ENCODE assay signal across 11 cellular contexts in the genomic region with DNA sequence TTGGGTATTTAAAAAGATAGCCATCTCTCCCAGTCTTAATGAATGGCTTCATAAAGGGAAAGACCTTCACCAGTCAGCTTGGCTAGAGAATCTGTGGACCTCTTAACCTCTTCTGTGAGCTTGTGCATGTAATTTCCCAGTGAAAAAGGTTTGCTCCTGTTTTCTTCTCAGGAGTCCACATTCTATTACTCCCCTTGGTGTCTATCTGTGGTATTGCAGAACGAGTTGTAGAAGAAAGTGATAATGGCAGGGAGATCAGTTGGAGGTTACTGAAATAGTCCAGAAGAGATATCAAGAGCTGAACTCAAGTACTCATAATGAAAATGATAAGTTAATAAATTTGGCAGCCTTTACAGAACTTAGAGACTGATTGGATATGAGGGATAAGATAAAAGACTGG. TPM values are rescaled to one million over a fixed set of nuclear protein-coding genes. Genes with fewer than 3 reads are reported as not detected.
DNase-seq lines count a peak whose midpoint lies in the region; ATAC-seq, FAIRE-seq and TF ChIP-seq lines count a peak whose summit lies in the region.
"Had no signal": no experiment of that assay in that cellular context is flagged by ENCODE, and none has a peak within 500 bp of the region (broad histone marks: within the 10 kb centered on the region; RNA-seq: fewer than 3 reads in every experiment).

No MANE protein-coding gene starts in this region.

- TF ChIP-seq RAD21 in A549 (conservative IDR thresholded peaks at IDR 0.05 in 1 of 2, IDR thresholded peaks at IDR 0.05 in 1 of 2): no peak

- POLR2A ChIA-PET in A549 (lab: Yijun Ruan, JAX): no interaction called here
- POLR2A ChIA-PET in PC-3 (lab: Charles Lee; ENCODE audit: unreplicated experiment): no interaction called here

- intact Hi-C loops in PC-3 (cut with micrococcal nuclease): loop anchor here (2.0 kb wide), 1 partner anchor 946 kb away; no protein-coding TSS in a partner anchor

- CTCF ChIA-PET in A549 (lab: Yijun Ruan, JAX): no interaction called here
- CTCF ChIA-PET in PC-3 (lab: Charles Lee): no interaction called here

- H3K9me3 ChIP-seq in A549 (peaks cover 15% of the 10 kb centered on the region; the same call in 2 of the 3 replicates), PC-3 (ENCODE audit: low read length) (no peaks in the 10 kb centered on the region)

- no peaks in the 10 kb centered on the region for H3K27me3 ChIP-seq in PC-3 (ENCODE audit: low read length)

- H2AFZ ChIP-seq in PC-3 (ENCODE audit: low read length): no peak overlapping the region

- H3K79me2 ChIP-seq in PC-3 (ENCODE audit: low read length): no peaks in the 10 kb centered on the region

- TF ChIP-seq CTCF in A549 (IDR thresholded peaks at IDR 0.05): no peak
- peak; percentile 20 for TF ChIP-seq CTCF in GM12873 (IDR thresholded peaks at IDR 0.05; ENCODE audit: insufficient read depth, low read depth, low read length, missing control alignments)
- TF ChIP-seq CTCF in PC-3 (conservative IDR thresholded peaks at IDR 0.05; ENCODE audit: low read depth, low read length): peak; percentile 44; the same call in 1 of the 2 replicates
- peak; percentile 30 for TF ChIP-seq CTCF in fibroblast of mammary gland (conservative IDR thresholded peaks at IDR 0.05; ENCODE audit: control insufficient read depth, insufficient read depth, low read depth, low read length)

- H3K4me1 ChIP-seq in A549 (no peaks in the 10 kb centered on the region), PC-3 (ENCODE audit: insufficient read depth, low read length) (no peaks in the 10 kb centered on the region)

- no peaks in the 10 kb centered on the region for H3K36me3 ChIP-seq in PC-3 (ENCODE audit: low read depth, low read length)

- peak; percentile 87 for FAIRE-seq in A549 (lab: Jason Lieb, UNC)

- TF ChIP-seq POLR2A in A549 (IDR thresholded peaks at IDR 0.05; ENCODE audit: low read length): no peak

- no peak for TF ChIP-seq EP300 in A549 (IDR thresholded peaks at IDR 0.05)

- H3K27ac ChIP-seq in A549 (no peak overlapping the region), PC-3 (ENCODE audit: low read length) (no peak overlapping the region)

- no peaks in the 10 kb centered on the region for H3F3A ChIP-seq in PC-3 (ENCODE audit: low read length, unreplicated experiment)

- DNase-seq in A549 (ENCODE audit: low read depth in 1 of 2, low spot score in 1 of 2) (peak in 1 of 2 experiments; percentile 25), PC-3 (peak; percentile 31), fibroblast of mammary gland (ENCODE audit: low read depth) (peak; percentile 14), HCEC 1CT (no peak), NCI-H128 (lab: John Stamatoyannopoulos, UW; ENCODE audit: unreplicated experiment) (no peak), NCI-H1417 treated with DMSO at 0.1 percent for 48 hours (lab: John Stamatoyannopoulos, UW) (no peak)
- no peak for DNase-seq in stimulated activated CD4-positive, alpha-beta T cell treated with anti-CD3 and anti-CD28 coated beads, Interleukin-1b, Interleukin-23, amount 100 ng/mL, for 48 hours
- DNase-seq: CD4-positive, alpha-beta memory T cell; stimulated activated CD4-positive, alpha-beta T cell treated with anti-CD3 and anti-CD28 coated beads, Interleukin-15, amount 100 ng/mL, for 24 hours; stimulated activated naive B cell treated with anti-CD40 and anti-IgM and Interleukin-4, amounts not matched to agents 10 μg/mL and 1 μg/mL and 100 μg/mL, for 72 hours had no signal

- 3% methylated on average over 1 of the region's 1 CpG for WGBS in A549 (ENCODE audit: missing lambda C conversion rate)

- H3K4me3 ChIP-seq in A549 (no peak overlapping the region), PC-3 (ENCODE audit: low read length) (no peak overlapping the region), fibroblast of mammary gland (ENCODE audit: control insufficient read depth, low read depth, low read length) (no peak overlapping the region)

- no TSS peak for BruUV-seq in PC-3 (replicated peaks; lab: Mats Ljungman, UMichigan)

- H3K9ac ChIP-seq in PC-3 (ENCODE audit: low read length): no peak overlapping the region

- H3K4me2 ChIP-seq in A549: no peak overlapping the region
- no peak overlapping the region for H3K4me2 ChIP-seq in PC-3 (ENCODE audit: low read length)

- H4K20me1 ChIP-seq in PC-3 (ENCODE audit: low read length): no peaks in the 10 kb centered on the region

- ATAC-seq in A549: peak in 1 of 2 experiments; percentile 65; a peak in 2 of 6 replicates
- ATAC-seq in PC-3: no peak
- ATAC-seq: stimulated activated naive B cell treated with anti-CD40 and anti-IgM and Interleukin-4, amounts not matched to agents 10 μg/mL and 1 μg/mL and 100 μg/mL, for 72 hours had no signal

- H3K9me2 ChIP-seq in PC-3 (replicated peaks; ENCODE audit: low read length): no peaks in the 10 kb centered on the region

TF ChIP-seq in A549, 52 proteins besides CTCF, POLR2A, EP300 and RAD21 (continues in another document):
- no peak for TF ChIP-seq NFE2L2 (conservative IDR thresholded peaks at IDR 0.05; ENCODE audit: low read length)
- no peak for TF ChIP-seq ZFP36 (IDR thresholded peaks at IDR 0.05; ENCODE audit: borderline replicate concordance, partially characterized antibody)
- TF ChIP-seq FOSL2 (IDR thresholded peaks at IDR 0.05): no peak
- no peak for TF ChIP-seq FOSL2 (CRISPR knock-in tag; IDR thresholded peaks at IDR 0.05)
- TF ChIP-seq, protein P1, sequence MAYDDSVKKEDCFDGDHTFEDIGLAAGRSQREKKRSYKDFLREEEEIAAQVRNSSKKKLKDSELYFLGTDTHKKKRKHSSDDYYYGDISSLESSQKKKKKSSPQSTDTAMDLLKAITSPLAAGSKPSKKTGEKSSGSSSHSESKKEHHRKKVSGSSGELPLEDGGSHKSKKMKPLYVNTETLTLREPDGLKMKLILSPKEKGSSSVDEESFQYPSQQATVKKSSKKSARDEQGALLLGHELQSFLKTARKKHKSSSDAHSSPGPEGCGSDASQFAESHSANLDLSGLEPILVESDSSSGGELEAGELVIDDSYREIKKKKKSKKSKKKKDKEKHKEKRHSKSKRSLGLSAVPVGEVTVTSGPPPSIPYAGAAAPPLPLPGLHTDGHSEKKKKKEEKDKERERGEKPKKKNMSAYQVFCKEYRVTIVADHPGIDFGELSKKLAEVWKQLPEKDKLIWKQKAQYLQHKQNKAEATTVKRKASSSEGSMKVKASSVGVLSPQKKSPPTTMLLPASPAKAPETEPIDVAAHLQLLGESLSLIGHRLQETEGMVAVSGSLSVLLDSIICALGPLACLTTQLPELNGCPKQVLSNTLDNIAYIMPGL (CRISPR knock-in tag; IDR thresholded peaks at IDR 0.05; ENCODE audit: borderline replicate concordance): no peak
- TF ChIP-seq RFX5 (IDR thresholded peaks at IDR 0.05): no peak
- TF ChIP-seq, protein P2, sequence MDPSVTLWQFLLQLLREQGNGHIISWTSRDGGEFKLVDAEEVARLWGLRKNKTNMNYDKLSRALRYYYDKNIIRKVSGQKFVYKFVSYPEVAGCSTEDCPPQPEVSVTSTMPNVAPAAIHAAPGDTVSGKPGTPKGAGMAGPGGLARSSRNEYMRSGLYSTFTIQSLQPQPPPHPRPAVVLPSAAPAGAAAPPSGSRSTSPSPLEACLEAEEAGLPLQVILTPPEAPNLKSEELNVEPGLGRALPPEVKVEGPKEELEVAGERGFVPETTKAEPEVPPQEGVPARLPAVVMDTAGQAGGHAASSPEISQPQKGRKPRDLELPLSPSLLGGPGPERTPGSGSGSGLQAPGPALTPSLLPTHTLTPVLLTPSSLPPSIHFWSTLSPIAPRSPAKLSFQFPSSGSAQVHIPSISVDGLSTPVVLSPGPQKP (IDR thresholded peaks at IDR 0.05; ENCODE audit: low read depth, low read length): no peak
- TF ChIP-seq GATA3 (IDR thresholded peaks at IDR 0.05; ENCODE audit: borderline replicate concordance): no peak
- TF ChIP-seq CEBPB (IDR thresholded peaks at IDR 0.05): no peak
- TF ChIP-seq, protein P3, sequence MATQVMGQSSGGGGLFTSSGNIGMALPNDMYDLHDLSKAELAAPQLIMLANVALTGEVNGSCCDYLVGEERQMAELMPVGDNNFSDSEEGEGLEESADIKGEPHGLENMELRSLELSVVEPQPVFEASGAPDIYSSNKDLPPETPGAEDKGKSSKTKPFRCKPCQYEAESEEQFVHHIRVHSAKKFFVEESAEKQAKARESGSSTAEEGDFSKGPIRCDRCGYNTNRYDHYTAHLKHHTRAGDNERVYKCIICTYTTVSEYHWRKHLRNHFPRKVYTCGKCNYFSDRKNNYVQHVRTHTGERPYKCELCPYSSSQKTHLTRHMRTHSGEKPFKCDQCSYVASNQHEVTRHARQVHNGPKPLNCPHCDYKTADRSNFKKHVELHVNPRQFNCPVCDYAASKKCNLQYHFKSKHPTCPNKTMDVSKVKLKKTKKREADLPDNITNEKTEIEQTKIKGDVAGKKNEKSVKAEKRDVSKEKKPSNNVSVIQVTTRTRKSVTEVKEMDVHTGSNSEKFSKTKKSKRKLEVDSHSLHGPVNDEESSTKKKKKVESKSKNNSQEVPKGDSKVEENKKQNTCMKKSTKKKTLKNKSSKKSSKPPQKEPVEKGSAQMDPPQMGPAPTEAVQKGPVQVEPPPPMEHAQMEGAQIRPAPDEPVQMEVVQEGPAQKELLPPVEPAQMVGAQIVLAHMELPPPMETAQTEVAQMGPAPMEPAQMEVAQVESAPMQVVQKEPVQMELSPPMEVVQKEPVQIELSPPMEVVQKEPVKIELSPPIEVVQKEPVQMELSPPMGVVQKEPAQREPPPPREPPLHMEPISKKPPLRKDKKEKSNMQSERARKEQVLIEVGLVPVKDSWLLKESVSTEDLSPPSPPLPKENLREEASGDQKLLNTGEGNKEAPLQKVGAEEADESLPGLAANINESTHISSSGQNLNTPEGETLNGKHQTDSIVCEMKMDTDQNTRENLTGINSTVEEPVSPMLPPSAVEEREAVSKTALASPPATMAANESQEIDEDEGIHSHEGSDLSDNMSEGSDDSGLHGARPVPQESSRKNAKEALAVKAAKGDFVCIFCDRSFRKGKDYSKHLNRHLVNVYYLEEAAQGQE (IDR thresholded peaks at IDR 0.05): no peak
- no peak for TF ChIP-seq HEYL (CRISPR knock-in tag; IDR thresholded peaks at IDR 0.05)
- TF ChIP-seq NR3C1 (IDR thresholded peaks at IDR 0.05): no peak
- TF ChIP-seq JUN (IDR thresholded peaks at IDR 0.05): no peak
- no peak for TF ChIP-seq BHLHE40 (IDR thresholded peaks at IDR 0.05; ENCODE audit: low read depth, low read length)
- no peak for TF ChIP-seq ZC3H11A (IDR thresholded peaks at IDR 0.05)
- TF ChIP-seq, protein P4, sequence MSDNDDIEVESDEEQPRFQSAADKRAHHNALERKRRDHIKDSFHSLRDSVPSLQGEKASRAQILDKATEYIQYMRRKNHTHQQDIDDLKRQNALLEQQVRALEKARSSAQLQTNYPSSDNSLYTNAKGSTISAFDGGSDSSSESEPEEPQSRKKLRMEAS (IDR thresholded peaks at IDR 0.05): no peak
- TF ChIP-seq EHMT2 (IDR thresholded peaks at IDR 0.05; ENCODE audit: low read depth): no peak

RNA-seq across cellular contexts. Expression of a gene that starts 16.5 kb away (rescaled TPM):
- polyA plus RNA-seq in A549 (2011; rRNA removed) (40.9 and 53.7 TPM in 2 replicates), A549 (2017; fragmentation: RNase III; extraction: RNeasy Plus Mini Kit Qiagen cat#74134 plus additional on column Dnase treatment) (35.4 to 37.0 TPM (median 36.0 TPM) in 3 replicates)
- 11.4 and 13.1 TPM in 2 replicates for polyA plus RNA-seq in A549 (2012; cell fraction: cytosol; rRNA removed)
- 3.3 and 4.9 TPM in 2 replicates for polyA plus RNA-seq in A549 (2012; cell fraction: nucleus; rRNA removed)
- 19.6 and 20.2 TPM in 2 replicates for polyA minus RNA-seq in A549 (2011; rRNA and poly(A)+ RNA removed)
- 37.5 and 40.4 TPM in 2 replicates for total RNA-seq in PC-3 (2014; rRNA removed)

Comparison
In these comparisons a context has a peak if more than half of its experiments do, and no peak if none do; other contexts are left out.
1. DNase-seq: peak in PC-3 (single experiment) and fibroblast of mammary gland (single experiment); none in HCEC 1CT (single experiment), stimulated activated CD4-positive, alpha-beta T cell treated with anti-CD3 and anti-CD28 coated beads, Interleukin-1b, Interleukin-23, amount 100 ng/mL, for 48 hours (single experiment), NCI-H128 (single experiment) and NCI-H1417 treated with DMSO at 0.1 percent for 48 hours (single experiment).